18 cellular contexts compared by ENCODE assay signal in the genomic region with DNA sequence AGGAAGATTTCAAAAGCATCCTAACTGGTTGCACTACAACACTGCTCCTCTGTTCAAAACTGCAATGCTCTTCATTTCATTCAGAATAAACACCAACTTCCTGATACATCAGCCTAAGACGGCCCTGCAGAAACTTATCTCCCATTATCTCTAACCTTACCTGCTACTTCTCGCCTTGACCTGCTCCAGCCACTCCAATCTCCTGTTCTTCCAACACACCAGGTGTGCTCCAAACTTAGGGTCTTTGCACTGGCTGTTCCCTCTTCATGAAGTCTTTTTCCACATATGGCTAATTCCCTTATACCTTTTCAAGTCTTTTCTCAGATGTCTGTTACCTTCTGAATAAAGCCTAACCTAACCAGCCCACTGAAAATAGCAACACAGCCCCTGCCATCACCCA. TPM values are rescaled to one million over a fixed set of nuclear protein-coding genes. Genes with fewer than 3 reads are reported as not detected.
A peak's percentile ranks its signal among the peaks of the same experiment; 100 is the strongest.
DNase-seq lines count a peak whose midpoint lies in the region; ATAC-seq and TF ChIP-seq lines count a peak whose summit lies in the region.
"Had no signal": no experiment of that assay in that cellular context is flagged by ENCODE, and none has a peak within 500 bp of the region (broad histone marks: within the 10 kb centered on the region; RNA-seq: fewer than 3 reads in every experiment).

No MANE protein-coding gene starts in this region.

- 77 to 84% (median 84%) methylated on average over 2 of the region's 2 CpGs for WGBS in ovary, 3 donors

- no peak for TF ChIP-seq EP300 in ovary (IDR thresholded peaks at IDR 0.05)

- intact Hi-C loops in ovary (cut with DNase I) = no loop called here

- no peaks in the 10 kb centered on the region for H3K36me3 ChIP-seq in CD8-positive, alpha-beta memory T cell (ENCODE audit: insufficient read depth, low read length)
- no peaks in the 10 kb centered on the region for H3K36me3 ChIP-seq in ovary
- H3K36me3 ChIP-seq in HAP-1 (replicated peaks) = peaks cover 21% of the 10 kb centered on the region

- H3K27ac Mint-ChIP-seq in CD8-positive, alpha-beta memory T cell = peak overlapping the region in 6 of 8 donors; percentile 0 to 69 (median 62)
- H3K27ac Mint-ChIP-seq in T-cell = peak overlapping the region; percentile 68 to 82
- H3K27ac Mint-ChIP-seq in effector memory CD8-positive, alpha-beta T cell = peak overlapping the region; percentile 5 to 10
- peak overlapping the region; percentile 2 for H3K27ac Mint-ChIP-seq in stimulated activated effector memory CD8-positive, alpha-beta T cell treated with anti-CD3 and anti-CD28 coated beads, Interleukin-12 subunit alpha, Interleukin-12 subunit beta, amount 100 ng/mL, for 72 hours
- H3K27ac Mint-ChIP-seq: HFFc6 had no signal

- TF ChIP-seq CTCF in ovary (IDR thresholded peaks at IDR 0.05) = no peak

- H3K4me3 Mint-ChIP-seq in CD8-positive, alpha-beta memory T cell = peak overlapping the region in 3 of 7 donors; percentile 7 to 18 (median 16)
- no peak overlapping the region for H3K4me3 Mint-ChIP-seq in T-cell
- no peak overlapping the region for H3K4me3 Mint-ChIP-seq in effector memory CD8-positive, alpha-beta T cell
- H3K4me3 Mint-ChIP-seq in stimulated activated effector memory CD8-positive, alpha-beta T cell treated with anti-CD3 and anti-CD28 coated beads, Interleukin-12 subunit alpha, Interleukin-12 subunit beta, amount 100 ng/mL, for 72 hours = no peak overlapping the region
- H3K4me3 Mint-ChIP-seq: HFFc6 had no signal

- no peak for DNase-seq in CD8-positive, alpha-beta memory T cell
- DNase-seq in T-cell = no peak
- DNase-seq in effector memory CD8-positive, alpha-beta T cell = no peak
- DNase-seq in stimulated activated effector memory CD8-positive, alpha-beta T cell treated with anti-CD3 and anti-CD28 coated beads, Interleukin-12 subunit alpha, Interleukin-12 subunit beta, amount 100 ng/mL, for 72 hours (ENCODE audit: low spot score in 2 of 2) = no peak
- DNase-seq in ovary = no peak
- no peak for DNase-seq in ureter (ENCODE audit: low spot score)
- DNase-seq in HAP-1 (ENCODE audit: low spot score in 2 of 2) = no peak
- DNase-seq: ACHN, DND-41, GM23248, HFFc6, NCI-H1105 treated with DMSO at 0.1 percent for 48 hours, NCI-H187, NCI-H345, NCI-H526, SHP77 treated with DMSO at 0.1 percent for 48 hours had no signal

- H3K27ac ChIP-seq in CD8-positive, alpha-beta memory T cell (ENCODE audit: low read depth, low read length) = no peak overlapping the region
- H3K27ac ChIP-seq in ovary = no peak overlapping the region
- H3K27ac ChIP-seq: GM23248 had no signal

- peaks cover 42 to 73% (median 68%) of the 10 kb centered on the region in 3 donors for H3K4me1 Mint-ChIP-seq in CD8-positive, alpha-beta memory T cell
- H3K4me1 Mint-ChIP-seq in T-cell = peaks cover 55 to 59% (median 56%) of the 10 kb centered on the region in 3 donors
- H3K4me1 Mint-ChIP-seq in effector memory CD8-positive, alpha-beta T cell (ENCODE audit: low read depth in 2 of 2) = peaks cover 14 to 46% of the 10 kb centered on the region in 2 donors
- H3K4me1 Mint-ChIP-seq in stimulated activated effector memory CD8-positive, alpha-beta T cell treated with anti-CD3 and anti-CD28 coated beads, Interleukin-12 subunit alpha, Interleukin-12 subunit beta, amount 100 ng/mL, for 72 hours = peaks cover 17% of the 10 kb centered on the region

- H3K27me3 Mint-ChIP-seq in CD8-positive, alpha-beta memory T cell = no peaks in the 10 kb centered on the region
- H3K27me3 Mint-ChIP-seq in T-cell = no peaks in the 10 kb centered on the region
- H3K27me3 Mint-ChIP-seq in effector memory CD8-positive, alpha-beta T cell = no peaks in the 10 kb centered on the region
- H3K27me3 Mint-ChIP-seq: IgD-negative memory B cell had no signal

- H3K27me3 ChIP-seq in CD8-positive, alpha-beta memory T cell (ENCODE audit: insufficient read depth, low read length, poor library complexity, severe bottlenecking) = no peaks in the 10 kb centered on the region
- no peaks in the 10 kb centered on the region for H3K27me3 ChIP-seq in ovary
- H3K27me3 ChIP-seq in HAP-1 (ENCODE audit: low read depth) = no peaks in the 10 kb centered on the region

- no peaks in the 10 kb centered on the region for H3K9me3 Mint-ChIP-seq in CD8-positive, alpha-beta memory T cell
- no peaks in the 10 kb centered on the region for H3K9me3 Mint-ChIP-seq in T-cell
- no peaks in the 10 kb centered on the region for H3K9me3 Mint-ChIP-seq in effector memory CD8-positive, alpha-beta T cell
- H3K9me3 Mint-ChIP-seq in stimulated activated effector memory CD8-positive, alpha-beta T cell treated with anti-CD3 and anti-CD28 coated beads, Interleukin-12 subunit alpha, Interleukin-12 subunit beta, amount 100 ng/mL, for 72 hours = no peaks in the 10 kb centered on the region
- H3K9me3 Mint-ChIP-seq: HFFc6, IgD-negative memory B cell had no signal

- H3K4me3 ChIP-seq in CD8-positive, alpha-beta memory T cell (ENCODE audit: low read length) = no peak overlapping the region
- H3K4me3 ChIP-seq in ovary (no peak overlapping the region), HAP-1 (no peak overlapping the region)
- H3K4me3 ChIP-seq: GM23248 had no signal

- ATAC-seq in T-cell (replicated peaks in 1 of 4) = peak in 3 of 4 experiments; percentile 36 to 53 (median 45)
- ATAC-seq in effector memory CD8-positive, alpha-beta T cell (replicated peaks) = peak; percentile 39
- no peak for ATAC-seq in stimulated activated effector memory CD8-positive, alpha-beta T cell treated with anti-CD3 and anti-CD28 coated beads, Interleukin-12 subunit alpha, Interleukin-12 subunit beta, amount 100 ng/mL, for 72 hours
- ATAC-seq: SK-N-SH treated with all-trans-retinoic acid at 6 μM for 48 hours had no signal

- H3K36me3 Mint-ChIP-seq in CD8-positive, alpha-beta memory T cell = peaks cover 0 to 36% (median 21%) of the 10 kb centered on the region in 3 donors
- H3K36me3 Mint-ChIP-seq in T-cell = peaks cover 27% of the 10 kb centered on the region
- peaks cover 28% of the 10 kb centered on the region for H3K36me3 Mint-ChIP-seq in effector memory CD8-positive, alpha-beta T cell (ENCODE audit: insufficient read depth)
- peaks cover 62% of the 10 kb centered on the region for H3K36me3 Mint-ChIP-seq in stimulated activated effector memory CD8-positive, alpha-beta T cell treated with anti-CD3 and anti-CD28 coated beads, Interleukin-12 subunit alpha, Interleukin-12 subunit beta, amount 100 ng/mL, for 72 hours

- H3K9me3 ChIP-seq in CD8-positive, alpha-beta memory T cell (ENCODE audit: low read length) = no peaks in the 10 kb centered on the region
- H3K9me3 ChIP-seq in ovary (no peaks in the 10 kb centered on the region), HAP-1 (no peaks in the 10 kb centered on the region)

- in situ Hi-C loops in HAP-1 (cut with MboI; ENCODE audit: low sequenced_read_pairs) = no loop called here

- TF ChIP-seq POLR2A in ovary (IDR thresholded peaks at IDR 0.05) = no peak

- H3K4me1 ChIP-seq in CD8-positive, alpha-beta memory T cell (ENCODE audit: insufficient read depth, low read length) = peaks cover 18% of the 10 kb centered on the region
- H3K4me1 ChIP-seq in ovary (ENCODE audit: insufficient read depth) = peaks cover 2% of the 10 kb centered on the region
- H3K4me1 ChIP-seq in HAP-1 = peaks cover 7% of the 10 kb centered on the region

- CTCF ChIA-PET in CD8-positive, alpha-beta memory T cell (lab: Charles Lee) = no interaction called here
- CTCF ChIA-PET in T-cell (lab: Charles Lee) = interaction anchor here (0.6 to 0.9 kb wide), 3 partner anchors 18 to 85 kb away, joined by 3 to 7 read pairs (median 3); no protein-coding TSS in a partner anchor

- POLR2A ChIA-PET in CD8-positive, alpha-beta memory T cell (lab: Charles Lee) = interaction anchor here (0.9 kb wide), 1 partner anchor 32 kb away, joined by 3 read pairs; a partner anchor contains a TSS
- POLR2A ChIA-PET in T-cell (lab: Charles Lee) = no interaction called here

RNA-seq across cellular contexts. Expression of a gene that starts 32.1 kb away (rescaled TPM):
- 10 to 100 TPM; 26.1 to 27.0 TPM for total RNA-seq in CD8-positive, alpha-beta memory T cell
- 13.4 TPM for polyA plus RNA-seq in CD8-positive, alpha-beta memory T cell
- total RNA-seq in T-cell (10 to 100 TPM; 32.1 to 44.6 (median 33.5) TPM), ovary (10 to 100 TPM; 25.3 to 38.5 (median 30.2) TPM), ureter (44.8 TPM)
- polyA plus RNA-seq in ovary = 10 to 100 TPM; 11.2 to 15.3 TPM

Comparison
In these comparisons a context has a peak if more than half of its experiments do, and no peak if none do; other contexts are left out.
1. H3K27ac Mint-ChIP-seq: peak in every context shown above with its lines; median percentile 75 in T-cell; 62 in CD8-positive, alpha-beta memory T cell; 8 in effector memory CD8-positive, alpha-beta T cell; 2 in stimulated activated effector memory CD8-positive, alpha-beta T cell treated with anti-CD3 and anti-CD28 coated beads, Interleukin-12 subunit alpha, Interleukin-12 subunit beta, amount 100 ng/mL, for 72 hours.